In genomic region chr17:82781894-82782274, GRCh38 we compare ENCODE assay signal across 1 cellular context.
TF ChIP-seq lines count a peak whose summit lies in the region.

No MANE protein-coding gene starts in this region.

TF ChIP-seq in HepG2, 621 proteins besides CTCF, POLR2A, EP300 and RAD21 (continues in another document):
- no peak for TF ChIP-seq FLYWCH1 (CRISPR knock-in tag; IDR thresholded peaks at IDR 0.05)
- TF ChIP-seq ZNF296 (CRISPR knock-in tag; conservative IDR thresholded peaks at IDR 0.05): no peak
- no peak for TF ChIP-seq NONO (IDR thresholded peaks at IDR 0.05)
- TF ChIP-seq NONO (CRISPR knock-in tag; conservative IDR thresholded peaks at IDR 0.05): peak; percentile 59; the same call in 1 of the 2 replicates
- TF ChIP-seq ZHX2 (IDR thresholded peaks at IDR 0.05; ENCODE audit: low read depth): no peak
- no peak for TF ChIP-seq ZHX2 (CRISPR knock-in tag; IDR thresholded peaks at IDR 0.05; ENCODE audit: borderline replicate concordance)
- TF ChIP-seq ZNF318 (CRISPR knock-in tag; IDR thresholded peaks at IDR 0.05): no peak
- no peak for TF ChIP-seq RNF2 (conservative IDR thresholded peaks at IDR 0.05; ENCODE audit: low read depth)
- TF ChIP-seq REST (IDR thresholded peaks at IDR 0.05; ENCODE audit: borderline replicate concordance in 1 of 2, low read depth in 1 of 2, low read length in 2 of 2): no peak
- TF ChIP-seq ZNF3 (CRISPR knock-in tag; IDR thresholded peaks at IDR 0.05): no peak
- no peak for TF ChIP-seq ZNF33B (CRISPR knock-in tag; IDR thresholded peaks at IDR 0.05)
- no peak for TF ChIP-seq ESRRA (CRISPR knock-in tag; IDR thresholded peaks at IDR 0.05; ENCODE audit: low read depth)
- no peak for TF ChIP-seq HDAC1 (CRISPR knock-in tag; IDR thresholded peaks at IDR 0.05)
- TF ChIP-seq PATZ1 (CRISPR knock-in tag; IDR thresholded peaks at IDR 0.05): peak; percentile 30; the same call in 1 of the 2 replicates
- TF ChIP-seq ZBTB25 (CRISPR knock-in tag; IDR thresholded peaks at IDR 0.05): peak; percentile 54; the same call in 1 of the 2 replicates
- TF ChIP-seq ZNF747 (CRISPR knock-in tag; IDR thresholded peaks at IDR 0.05; ENCODE audit: borderline replicate concordance): no peak
- no peak for TF ChIP-seq MAFG (CRISPR knock-in tag; IDR thresholded peaks at IDR 0.05)
- TF ChIP-seq ZNF598 (CRISPR knock-in tag; IDR thresholded peaks at IDR 0.05; ENCODE audit: borderline replicate concordance): peak; percentile 68; the same call in 1 of the 2 replicates
- no peak for TF ChIP-seq ZNF326 (CRISPR knock-in tag; IDR thresholded peaks at IDR 0.05; ENCODE audit: borderline replicate concordance)
- no peak for TF ChIP-seq PLRG1 (conservative IDR thresholded peaks at IDR 0.05)
- TF ChIP-seq TRIM22 (IDR thresholded peaks at IDR 0.05): no peak
- no peak for TF ChIP-seq ELK4 (CRISPR knock-in tag; IDR thresholded peaks at IDR 0.05; ENCODE audit: borderline replicate concordance)
- TF ChIP-seq SCMH1 (CRISPR knock-in tag; IDR thresholded peaks at IDR 0.05; ENCODE audit: borderline replicate concordance): no peak
- TF ChIP-seq MTA1 (CRISPR knock-in tag; IDR thresholded peaks at IDR 0.05; ENCODE audit: borderline replicate concordance): no peak
- TF ChIP-seq ZFP1 (CRISPR knock-in tag; IDR thresholded peaks at IDR 0.05): no peak
- peak; percentile 55; the same call in 1 of the 2 replicates for TF ChIP-seq GATAD1 (CRISPR knock-in tag; IDR thresholded peaks at IDR 0.05)
- no peak for TF ChIP-seq CENPX (CRISPR knock-in tag; IDR thresholded peaks at IDR 0.05)
- TF ChIP-seq ZNF75D (CRISPR knock-in tag; IDR thresholded peaks at IDR 0.05; ENCODE audit: borderline replicate concordance): no peak
- TF ChIP-seq TOPORS (CRISPR knock-in tag; IDR thresholded peaks at IDR 0.05): no peak
- TF ChIP-seq ZNF619 (CRISPR knock-in tag; IDR thresholded peaks at IDR 0.05): 0 out of 2 replicates have a peak, but pooled peaks have one; percentile 7
- TF ChIP-seq SP5 (CRISPR knock-in tag; IDR thresholded peaks at IDR 0.05; ENCODE audit: borderline replicate concordance, low read depth): no peak
- TF ChIP-seq PITX1 (CRISPR knock-in tag; IDR thresholded peaks at IDR 0.05): 0 out of 2 replicates have a peak, but pooled peaks have one; percentile 48
